Comparison of ENCODE assay signal across 1 cellular context in genomic region chr9:136483589-136484152, GRCh38.
TF ChIP-seq lines count a peak whose summit lies in the region.

No MANE protein-coding gene starts in this region.

TF ChIP-seq in HEK293, 187 proteins besides CTCF, POLR2A, EP300 and RAD21 (continued from another document):
- no peak for TF ChIP-seq PRDM2 (tag by site-specific recombination; IDR thresholded peaks at IDR 0.05; ENCODE audit: borderline replicate concordance)
- 0 out of 2 replicates have a peak, but pooled peaks have one; percentile 39 for TF ChIP-seq ZBTB48 (tag by site-specific recombination; IDR thresholded peaks at IDR 0.05)
- TF ChIP-seq, protein P1, sequence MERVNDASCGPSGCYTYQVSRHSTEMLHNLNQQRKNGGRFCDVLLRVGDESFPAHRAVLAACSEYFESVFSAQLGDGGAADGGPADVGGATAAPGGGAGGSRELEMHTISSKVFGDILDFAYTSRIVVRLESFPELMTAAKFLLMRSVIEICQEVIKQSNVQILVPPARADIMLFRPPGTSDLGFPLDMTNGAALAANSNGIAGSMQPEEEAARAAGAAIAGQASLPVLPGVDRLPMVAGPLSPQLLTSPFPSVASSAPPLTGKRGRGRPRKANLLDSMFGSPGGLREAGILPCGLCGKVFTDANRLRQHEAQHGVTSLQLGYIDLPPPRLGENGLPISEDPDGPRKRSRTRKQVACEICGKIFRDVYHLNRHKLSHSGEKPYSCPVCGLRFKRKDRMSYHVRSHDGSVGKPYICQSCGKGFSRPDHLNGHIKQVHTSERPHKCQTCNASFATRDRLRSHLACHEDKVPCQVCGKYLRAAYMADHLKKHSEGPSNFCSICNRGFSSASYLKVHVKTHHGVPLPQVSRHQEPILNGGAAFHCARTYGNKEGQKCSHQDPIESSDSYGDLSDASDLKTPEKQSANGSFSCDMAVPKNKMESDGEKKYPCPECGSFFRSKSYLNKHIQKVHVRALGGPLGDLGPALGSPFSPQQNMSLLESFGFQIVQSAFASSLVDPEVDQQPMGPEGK (tag by site-specific recombination; IDR thresholded peaks at IDR 0.05) = 0 out of 2 replicates have a peak, but pooled peaks have one; percentile 26
- no peak for TF ChIP-seq ZNF174 (tag by site-specific recombination; IDR thresholded peaks at IDR 0.05)
- no peak for TF ChIP-seq SCRT2 (tag by site-specific recombination; IDR thresholded peaks at IDR 0.05)
- TF ChIP-seq ZNF664 (tag by site-specific recombination; IDR thresholded peaks at IDR 0.05) = no peak
- TF ChIP-seq ATF2 (tag by site-specific recombination; IDR thresholded peaks at IDR 0.05; ENCODE audit: low read depth) = no peak
- peak; percentile 7; the same call in 1 of the 2 replicates for TF ChIP-seq GLIS1 (tag by site-specific recombination; IDR thresholded peaks at IDR 0.05)
- TF ChIP-seq HOXD13 (CRISPR knock-in tag; IDR thresholded peaks at IDR 0.05; ENCODE audit: borderline replicate concordance) = no peak
- TF ChIP-seq ZFP41 (tag by site-specific recombination; IDR thresholded peaks at IDR 0.05; ENCODE audit: borderline replicate concordance) = no peak
- TF ChIP-seq ZNF202 (tag by site-specific recombination; IDR thresholded peaks at IDR 0.05; ENCODE audit: borderline replicate concordance) = no peak
- TF ChIP-seq ZNF132 (tag by site-specific recombination; IDR thresholded peaks at IDR 0.05; ENCODE audit: borderline replicate concordance) = no peak
- TF ChIP-seq ZNF133 (tag by site-specific recombination; IDR thresholded peaks at IDR 0.05) = no peak
- no peak for TF ChIP-seq ZFHX2 (tag by site-specific recombination; conservative IDR thresholded peaks at IDR 0.05)
- TF ChIP-seq ZNF362 (tag by site-specific recombination; IDR thresholded peaks at IDR 0.05) = no peak
- TF ChIP-seq, protein P2, sequence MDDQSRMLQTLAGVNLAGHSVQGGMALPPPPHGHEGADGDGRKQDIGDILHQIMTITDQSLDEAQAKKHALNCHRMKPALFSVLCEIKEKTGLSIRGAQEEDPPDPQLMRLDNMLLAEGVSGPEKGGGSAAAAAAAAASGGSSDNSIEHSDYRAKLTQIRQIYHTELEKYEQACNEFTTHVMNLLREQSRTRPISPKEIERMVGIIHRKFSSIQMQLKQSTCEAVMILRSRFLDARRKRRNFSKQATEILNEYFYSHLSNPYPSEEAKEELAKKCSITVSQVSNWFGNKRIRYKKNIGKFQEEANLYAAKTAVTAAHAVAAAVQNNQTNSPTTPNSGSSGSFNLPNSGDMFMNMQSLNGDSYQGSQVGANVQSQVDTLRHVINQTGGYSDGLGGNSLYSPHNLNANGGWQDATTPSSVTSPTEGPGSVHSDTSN (CRISPR knock-in tag; IDR thresholded peaks at IDR 0.05) = 0 out of 2 replicates have a peak, but pooled peaks have one; percentile 63
- TF ChIP-seq, protein P3, sequence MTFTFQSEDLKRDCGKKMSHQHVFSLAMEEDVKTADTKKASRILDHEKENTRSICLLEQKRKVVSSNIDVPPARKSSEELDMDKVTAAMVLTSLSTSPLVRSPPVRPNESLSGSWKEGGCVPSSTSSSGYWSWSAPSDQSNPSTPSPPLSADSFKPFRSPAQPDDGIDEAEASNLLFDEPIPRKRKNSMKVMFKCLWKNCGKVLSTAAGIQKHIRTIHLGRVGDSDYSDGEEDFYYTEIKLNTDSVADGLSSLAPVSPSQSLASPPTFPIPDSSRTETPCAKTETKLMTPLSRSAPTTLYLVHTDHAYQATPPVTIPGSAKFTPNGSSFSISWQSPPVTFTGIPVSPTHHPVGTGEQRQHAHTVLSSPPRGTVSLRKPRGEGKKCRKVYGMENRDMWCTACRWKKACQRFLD (tag by site-specific recombination; IDR thresholded peaks at IDR 0.05) = no peak
- TF ChIP-seq ZFP3 (tag by site-specific recombination; IDR thresholded peaks at IDR 0.05; ENCODE audit: low read depth) = no peak
- no peak for TF ChIP-seq ZNF677 (tag by site-specific recombination; IDR thresholded peaks at IDR 0.05)
- TF ChIP-seq ZNF48 (tag by site-specific recombination; IDR thresholded peaks at IDR 0.05) = no peak
- no peak; the same call in 1 of the 2 replicates for TF ChIP-seq SP3 (tag by site-specific recombination; IDR thresholded peaks at IDR 0.05)
- no peak for TF ChIP-seq ZNF114 (tag by site-specific recombination; IDR thresholded peaks at IDR 0.05)
- no peak for TF ChIP-seq ZNF639 (tag by site-specific recombination; IDR thresholded peaks at IDR 0.05)
- TF ChIP-seq, protein P4, sequence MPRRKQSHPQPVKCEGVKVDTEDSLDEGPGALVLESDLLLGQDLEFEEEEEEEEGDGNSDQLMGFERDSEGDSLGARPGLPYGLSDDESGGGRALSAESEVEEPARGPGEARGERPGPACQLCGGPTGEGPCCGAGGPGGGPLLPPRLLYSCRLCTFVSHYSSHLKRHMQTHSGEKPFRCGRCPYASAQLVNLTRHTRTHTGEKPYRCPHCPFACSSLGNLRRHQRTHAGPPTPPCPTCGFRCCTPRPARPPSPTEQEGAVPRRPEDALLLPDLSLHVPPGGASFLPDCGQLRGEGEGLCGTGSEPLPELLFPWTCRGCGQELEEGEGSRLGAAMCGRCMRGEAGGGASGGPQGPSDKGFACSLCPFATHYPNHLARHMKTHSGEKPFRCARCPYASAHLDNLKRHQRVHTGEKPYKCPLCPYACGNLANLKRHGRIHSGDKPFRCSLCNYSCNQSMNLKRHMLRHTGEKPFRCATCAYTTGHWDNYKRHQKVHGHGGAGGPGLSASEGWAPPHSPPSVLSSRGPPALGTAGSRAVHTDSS (tag by site-specific recombination; IDR thresholded peaks at IDR 0.05) = no peak
- TF ChIP-seq KLF9 (tag by site-specific recombination; IDR thresholded peaks at IDR 0.05; ENCODE audit: low read depth) = 0 out of 2 replicates have a peak, but pooled peaks have one; percentile 4
- TF ChIP-seq, protein P5, sequence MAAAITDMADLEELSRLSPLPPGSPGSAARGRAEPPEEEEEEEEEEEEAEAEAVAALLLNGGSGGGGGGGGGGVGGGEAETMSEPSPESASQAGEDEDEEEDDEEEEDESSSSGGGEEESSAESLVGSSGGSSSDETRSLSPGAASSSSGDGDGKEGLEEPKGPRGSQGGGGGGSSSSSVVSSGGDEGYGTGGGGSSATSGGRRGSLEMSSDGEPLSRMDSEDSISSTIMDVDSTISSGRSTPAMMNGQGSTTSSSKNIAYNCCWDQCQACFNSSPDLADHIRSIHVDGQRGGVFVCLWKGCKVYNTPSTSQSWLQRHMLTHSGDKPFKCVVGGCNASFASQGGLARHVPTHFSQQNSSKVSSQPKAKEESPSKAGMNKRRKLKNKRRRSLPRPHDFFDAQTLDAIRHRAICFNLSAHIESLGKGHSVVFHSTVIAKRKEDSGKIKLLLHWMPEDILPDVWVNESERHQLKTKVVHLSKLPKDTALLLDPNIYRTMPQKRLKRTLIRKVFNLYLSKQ (tag by site-specific recombination; IDR thresholded peaks at IDR 0.05; ENCODE audit: borderline replicate concordance) = no peak
- no peak for TF ChIP-seq ZNF549 (tag by site-specific recombination; IDR thresholded peaks at IDR 0.05)
- TF ChIP-seq, protein P6, sequence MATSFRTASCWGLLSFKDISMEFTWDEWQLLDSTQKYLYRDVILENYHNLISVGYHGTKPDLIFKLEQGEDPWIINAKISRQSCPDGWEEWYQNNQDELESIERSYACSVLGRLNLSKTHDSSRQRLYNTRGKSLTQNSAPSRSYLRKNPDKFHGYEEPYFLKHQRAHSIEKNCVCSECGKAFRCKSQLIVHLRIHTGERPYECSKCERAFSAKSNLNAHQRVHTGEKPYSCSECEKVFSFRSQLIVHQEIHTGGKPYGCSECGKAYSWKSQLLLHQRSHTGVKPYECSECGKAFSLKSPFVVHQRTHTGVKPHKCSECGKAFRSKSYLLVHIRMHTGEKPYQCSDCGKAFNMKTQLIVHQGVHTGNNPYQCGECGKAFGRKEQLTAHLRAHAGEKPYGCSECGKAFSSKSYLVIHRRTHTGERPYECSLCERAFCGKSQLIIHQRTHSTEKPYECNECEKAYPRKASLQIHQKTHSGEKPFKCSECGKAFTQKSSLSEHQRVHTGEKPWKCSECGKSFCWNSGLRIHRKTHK (tag by site-specific recombination; IDR thresholded peaks at IDR 0.05) = no peak
- no peak for TF ChIP-seq ZFP37 (tag by site-specific recombination; IDR thresholded peaks at IDR 0.05)
- TF ChIP-seq ZNF768 (tag by site-specific recombination; IDR thresholded peaks at IDR 0.05) = no peak
- TF ChIP-seq ZNF610 (tag by site-specific recombination; IDR thresholded peaks at IDR 0.05; ENCODE audit: borderline replicate concordance) = no peak
- peak; percentile 56; the same call in 1 of the 2 replicates for TF ChIP-seq ZBTB20 (tag by site-specific recombination; IDR thresholded peaks at IDR 0.05)
